ENCODE assay signal across 8 cellular contexts in the genomic region with DNA sequence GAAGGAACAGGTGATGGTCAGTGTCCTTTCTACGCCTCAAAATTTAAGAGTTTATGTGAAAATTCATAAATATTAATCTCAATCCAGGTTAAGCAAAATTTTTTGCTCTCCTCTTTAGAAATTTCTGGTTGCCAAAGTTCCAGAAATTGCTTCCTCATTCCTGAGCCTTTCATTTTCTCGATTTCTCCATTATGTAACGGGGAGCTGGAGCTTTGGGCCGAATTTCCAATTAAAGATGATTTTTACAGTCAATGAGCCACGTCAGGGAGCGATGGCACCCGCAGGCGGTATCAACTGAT. TPM values are rescaled to one million over a fixed set of nuclear protein-coding genes. Genes with fewer than 3 reads are reported as not detected.
DNase-seq lines count a peak whose midpoint lies in the region; ATAC-seq and TF ChIP-seq lines count a peak whose summit lies in the region.

No MANE protein-coding gene starts in this region.

- H3K4me3 ChIP-seq in HEK293 (ENCODE audit: low read depth, low read length) (peak overlapping the region; percentile 69), iPS DF 6.9 (ENCODE audit: low read length) (peak overlapping the region; percentile 63; the same call in 1 of the 2 replicates), spleen (peak overlapping the region; percentile 69 to 91 (median 78))

- H3K27me3 ChIP-seq in iPS DF 6.9 (ENCODE audit: control insufficient read depth, insufficient read depth, low read length): no peaks in the 10 kb centered on the region; the same call in 1 of the 2 replicates
- H3K27me3 ChIP-seq in spleen (replicated peaks in 1 of 7): no peaks in the 10 kb centered on the region

- H3K4me3 Mint-ChIP-seq in activated CD8-positive, alpha-beta T cell treated with anti-CD3 and anti-CD28 coated beads, Interleukin-2, amount 10 ng/mL, durations not matched to agents 7 days and 5 days: peak overlapping the region; percentile 88

- DNase-seq in activated CD8-positive, alpha-beta T cell treated with anti-CD3 and anti-CD28 coated beads, Interleukin-2, amount 10 ng/mL, durations not matched to agents 7 days and 5 days: no peak
- DNase-seq in iPS DF 6.9 (ENCODE audit: low read depth, low spot score) (no peak), spleen (no peak), T-helper 9 cell (no peak), OCI-M1 (lab: John Stamatoyannopoulos, UW) (no peak), D341Med (ENCODE audit: low spot score) (no peak)

- no peak for TF ChIP-seq POLR2A in spleen (IDR thresholded peaks at IDR 0.05)

- no peak for TF ChIP-seq CTCF in HEK293 (tag by site-specific recombination; IDR thresholded peaks at IDR 0.05)
- TF ChIP-seq CTCF in spleen (IDR thresholded peaks at IDR 0.05 in 8 of 11, conservative IDR thresholded peaks at IDR 0.05 in 3 of 11): no peak

- ATAC-seq in activated CD8-positive, alpha-beta T cell treated with anti-CD3 and anti-CD28 coated beads, Interleukin-2, amount 10 ng/mL, durations not matched to agents 7 days and 5 days: no peak
- no peak for ATAC-seq in GM19324 (IDR thresholded peaks at IDR 0.05; ENCODE audit: low FRiP score, unreplicated experiment)

- H3K4me1 ChIP-seq in HEK293 (ENCODE audit: control insufficient read depth, insufficient read depth, low read length): peaks cover 30% of the 10 kb centered on the region
- H3K4me1 ChIP-seq in iPS DF 6.9 (ENCODE audit: control insufficient read depth, insufficient read depth, low read length): peaks cover 2% of the 10 kb centered on the region; the same call in 1 of the 2 replicates
- peaks cover 15 to 66% (median 37%) of the 10 kb centered on the region in 6 donors for H3K4me1 ChIP-seq in spleen

- H3K9me3 ChIP-seq in HEK293 (ENCODE audit: control insufficient read depth, insufficient read depth, low read depth, low read length) (no peaks in the 10 kb centered on the region), iPS DF 6.9 (ENCODE audit: control insufficient read depth, insufficient read depth, low read length) (no peaks in the 10 kb centered on the region), spleen (no peaks in the 10 kb centered on the region)

- intact Hi-C loops in spleen (cut with DNase I; ENCODE audit: low total_unique reads): no loop called here

- peaks cover 63% of the 10 kb centered on the region for H3K4me1 Mint-ChIP-seq in activated CD8-positive, alpha-beta T cell treated with anti-CD3 and anti-CD28 coated beads, Interleukin-2, amount 10 ng/mL, durations not matched to agents 7 days and 5 days (ENCODE audit: low read depth)

- no CpG with 5 or more reads among the region's 8 CpGs for WGBS in iPS DF 6.9 (ENCODE audit: insufficient coverage, insufficient read length)
- 8 to 13% (median 10%) methylated on average over 8 of the region's 8 CpGs for WGBS in spleen, 5 donors

- CTCF ChIA-PET in HEK293 (lab: Yijun Ruan, JAX): interaction anchor here (0.9 kb wide), 1 partner anchor 34 kb away, joined by 3 read pairs; no protein-coding TSS in a partner anchor
- CTCF ChIA-PET in activated CD8-positive, alpha-beta T cell treated with anti-CD3 and anti-CD28 coated beads, Interleukin-2, amount 10 ng/mL, durations not matched to agents 7 days and 5 days (lab: Charles Lee): interaction anchor here (1.3 kb wide), 1 partner anchor 128 kb away, joined by 4 read pairs; no protein-coding TSS in a partner anchor

- H3K27me3 Mint-ChIP-seq in activated CD8-positive, alpha-beta T cell treated with anti-CD3 and anti-CD28 coated beads, Interleukin-2, amount 10 ng/mL, durations not matched to agents 7 days and 5 days (ENCODE audit: low read depth): peaks cover 4% of the 10 kb centered on the region

- H3K27ac ChIP-seq in HEK293 (ENCODE audit: extremely low read depth, low read depth, low read length) (peak overlapping the region; percentile 94; the same call in 1 of the 2 replicates), iPS DF 6.9 (ENCODE audit: low read length) (no peak overlapping the region), spleen (peak overlapping the region; percentile 94 to 98 (median 97))

- H3K36me3 Mint-ChIP-seq in activated CD8-positive, alpha-beta T cell treated with anti-CD3 and anti-CD28 coated beads, Interleukin-2, amount 10 ng/mL, durations not matched to agents 7 days and 5 days (ENCODE audit: low read depth): peaks cover 25% of the 10 kb centered on the region

- H3K27ac Mint-ChIP-seq in activated CD8-positive, alpha-beta T cell treated with anti-CD3 and anti-CD28 coated beads, Interleukin-2, amount 10 ng/mL, durations not matched to agents 7 days and 5 days: peak overlapping the region; percentile 94

- no peaks in the 10 kb centered on the region for H3K9me3 Mint-ChIP-seq in activated CD8-positive, alpha-beta T cell treated with anti-CD3 and anti-CD28 coated beads, Interleukin-2, amount 10 ng/mL, durations not matched to agents 7 days and 5 days (ENCODE audit: insufficient read depth)

- POLR2A ChIA-PET in HEK293 (lab: Yijun Ruan, JAX): no interaction called here
- POLR2A ChIA-PET in activated CD8-positive, alpha-beta T cell treated with anti-CD3 and anti-CD28 coated beads, Interleukin-2, amount 10 ng/mL, durations not matched to agents 7 days and 5 days (lab: Charles Lee): no interaction called here

- H3K36me3 ChIP-seq in HEK293 (ENCODE audit: control insufficient read depth in 2 of 2, insufficient read depth in 1 of 2, low read length in 2 of 2) (no peaks in the 10 kb centered on the region), iPS DF 6.9 (ENCODE audit: control insufficient read depth, insufficient read depth, low read length) (no peaks in the 10 kb centered on the region), spleen (no peaks in the 10 kb centered on the region)

TF ChIP-seq in HEK293, 187 proteins besides CTCF, POLR2A, EP300 and RAD21 (continues in another document):
- TF ChIP-seq, protein P1, sequence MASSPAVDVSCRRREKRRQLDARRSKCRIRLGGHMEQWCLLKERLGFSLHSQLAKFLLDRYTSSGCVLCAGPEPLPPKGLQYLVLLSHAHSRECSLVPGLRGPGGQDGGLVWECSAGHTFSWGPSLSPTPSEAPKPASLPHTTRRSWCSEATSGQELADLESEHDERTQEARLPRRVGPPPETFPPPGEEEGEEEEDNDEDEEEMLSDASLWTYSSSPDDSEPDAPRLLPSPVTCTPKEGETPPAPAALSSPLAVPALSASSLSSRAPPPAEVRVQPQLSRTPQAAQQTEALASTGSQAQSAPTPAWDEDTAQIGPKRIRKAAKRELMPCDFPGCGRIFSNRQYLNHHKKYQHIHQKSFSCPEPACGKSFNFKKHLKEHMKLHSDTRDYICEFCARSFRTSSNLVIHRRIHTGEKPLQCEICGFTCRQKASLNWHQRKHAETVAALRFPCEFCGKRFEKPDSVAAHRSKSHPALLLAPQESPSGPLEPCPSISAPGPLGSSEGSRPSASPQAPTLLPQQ (tag by site-specific recombination; IDR thresholded peaks at IDR 0.05): no peak
- TF ChIP-seq KLF8 (tag by site-specific recombination; IDR thresholded peaks at IDR 0.05) (0 out of 2 replicates have a peak, but pooled peaks have one; percentile 51), ZNF768 (tag by site-specific recombination; IDR thresholded peaks at IDR 0.05) (no peak), ZNF335 (tag by site-specific recombination; conservative IDR thresholded peaks at IDR 0.05) (peak; percentile 47; the same call in 1 of the 2 replicates), ZNF24 (tag by site-specific recombination; IDR thresholded peaks at IDR 0.05) (peak; percentile 85), ZNF621 (tag by site-specific recombination; IDR thresholded peaks at IDR 0.05) (no peak), ZNF366 (tag by site-specific recombination; conservative IDR thresholded peaks at IDR 0.05) (peak; percentile 63; the same call in 1 of the 2 replicates), KLF1 (tag by site-specific recombination; IDR thresholded peaks at IDR 0.05) (0 out of 2 replicates have a peak, but pooled peaks have one; percentile 10), PRDM1 (tag by site-specific recombination; IDR thresholded peaks at IDR 0.05) (peak; percentile 94), KLF17 (tag by site-specific recombination; IDR thresholded peaks at IDR 0.05) (0 out of 2 replicates have a peak, but pooled peaks have one; percentile 62), ZFP69B (tag by site-specific recombination; IDR thresholded peaks at IDR 0.05) (0 out of 2 replicates have a peak, but pooled peaks have one; percentile 18)

RNA-seq across cellular contexts. Expression of gene PRNP, which starts 0.4 kb away (rescaled TPM):
- 10 to 100 TPM; 41.8 to 42.6 TPM for total RNA-seq in activated CD8-positive, alpha-beta T cell treated with anti-CD3 and anti-CD28 coated beads, Interleukin-2, amount 10 ng/mL, durations not matched to agents 7 days and 5 days
- total RNA-seq in spleen: 10 to 100 TPM; 49.7 to 92.4 (median 78.3) TPM
- 10 to 100 TPM; 25.9 to 37.5 (median 31.9) TPM for polyA plus RNA-seq in spleen

RNA-seq across cellular contexts. Expression of gene PRND, which starts 35.8 kb away (rescaled TPM):
- total RNA-seq in activated CD8-positive, alpha-beta T cell treated with anti-CD3 and anti-CD28 coated beads, Interleukin-2, amount 10 ng/mL, durations not matched to agents 7 days and 5 days: not detected
- total RNA-seq in spleen: not detected
- under 1 TPM in 1 of 3 donors, not detected in 2; 0.03 TPM for polyA plus RNA-seq in spleen
